In the genomic region with DNA sequence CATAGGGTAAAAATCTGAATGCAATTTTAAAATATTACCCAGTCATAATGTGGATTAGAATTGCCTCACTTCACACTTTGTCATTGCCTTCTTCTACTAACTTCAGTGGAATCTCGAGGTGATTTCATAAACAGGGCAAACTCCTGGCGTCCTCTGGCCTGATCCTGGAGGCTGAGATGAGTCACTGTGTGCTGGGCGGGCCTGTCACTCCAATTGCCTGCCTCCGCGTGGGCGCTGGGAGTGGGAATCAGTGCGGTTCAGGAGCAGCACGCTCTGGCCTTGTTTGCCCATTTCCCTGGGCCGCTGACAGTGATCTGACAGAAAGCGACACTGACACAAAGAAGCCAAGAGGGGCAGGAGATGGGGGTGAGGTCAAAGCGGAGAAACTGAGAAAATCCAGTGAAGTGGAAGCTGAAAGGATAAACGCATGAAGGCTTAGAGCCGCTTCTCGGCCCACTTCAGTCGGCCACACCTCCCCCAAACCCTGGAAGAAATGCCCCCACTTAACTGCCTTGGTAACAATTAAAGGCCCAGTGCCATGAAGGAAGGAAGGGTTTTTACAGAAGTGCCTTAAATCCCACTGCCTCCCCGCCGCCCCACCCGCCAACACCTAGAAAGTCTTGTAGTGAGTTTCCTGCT, we compare ENCODE assay signal across 13 cellular contexts. TPM values are rescaled to one million over a fixed set of nuclear protein-coding genes. Genes with fewer than 3 reads are reported as not detected.
A peak's percentile ranks its signal among the peaks of the same experiment; 100 is the strongest.
DNase-seq lines count a peak whose midpoint lies in the region; ATAC-seq and TF ChIP-seq lines count a peak whose summit lies in the region.
"Had no signal": no experiment of that assay in that cellular context is flagged by ENCODE, and none has a peak within 500 bp of the region (broad histone marks: within the 10 kb centered on the region; RNA-seq: fewer than 3 reads in every experiment).

No MANE protein-coding gene starts in this region.

- H3K9ac ChIP-seq in HCT116 (ENCODE audit: low read length) = peak overlapping the region; percentile 2; the same call in 1 of the 2 replicates

- H3K36me3 ChIP-seq in HCT116 (ENCODE audit: control insufficient read depth in 1 of 2, insufficient read depth in 2 of 2, low read length in 2 of 2) = no peaks in the 10 kb centered on the region
- H3K36me3 ChIP-seq: uterus had no signal

- no peak overlapping the region for H3K27ac ChIP-seq in HCT116 (ENCODE audit: low read depth, low read length)
- H3K27ac ChIP-seq: uterus had no signal

- POLR2A ChIA-PET in HCT116 (lab: Charles Lee) = no interaction called here

- peak overlapping the region; percentile 94 for H2AFZ ChIP-seq in HCT116 (ENCODE audit: low read depth, low read length, poor library complexity, severe bottlenecking)

- no peaks in the 10 kb centered on the region for H3K27me3 ChIP-seq in HCT116 (ENCODE audit: insufficient read depth, low read length)
- H3K27me3 ChIP-seq: uterus had no signal

- TF ChIP-seq CTCF in HCT116 (IDR thresholded peaks at IDR 0.05 in 2 of 3, conservative IDR thresholded peaks at IDR 0.05 in 1 of 3; ENCODE audit: borderline replicate concordance in 1 of 3, insufficient read depth in 1 of 3, low read depth in 2 of 3, low read length in 2 of 3) = no peak
- no peak for TF ChIP-seq CTCF in fibroblast of pulmonary artery (IDR thresholded peaks at IDR 0.05; ENCODE audit: low read length, missing control alignments)

- CTCF ChIA-PET in HCT116 (lab: Charles Lee) = no interaction called here

- no peaks in the 10 kb centered on the region for H4K20me1 ChIP-seq in HCT116 (ENCODE audit: insufficient read depth)

- TF ChIP-seq RAD21 in HCT116 (IDR thresholded peaks at IDR 0.05; ENCODE audit: low read depth) = no peak

- no peaks in the 10 kb centered on the region for H3K9me2 ChIP-seq in HCT116 (ENCODE audit: insufficient read depth)

- H3K79me2 ChIP-seq in HCT116 (ENCODE audit: insufficient read depth, low read length) = no peaks in the 10 kb centered on the region

- no TSS peak for BruUV-seq in HCT116 (replicated peaks; lab: Mats Ljungman, UMichigan)

- H3K4me2 ChIP-seq in HCT116 (ENCODE audit: low read length) = peak overlapping the region; percentile 61

- H3K9me3 ChIP-seq in HCT116 (ENCODE audit: control insufficient read depth in 1 of 2, insufficient read depth in 1 of 2, low read depth in 1 of 2, low read length in 2 of 2) = no peaks in the 10 kb centered on the region
- H3K9me3 ChIP-seq: uterus had no signal

- RAD21 ChIA-PET in HCT116 (lab: Charles Lee; ENCODE audit: low non-redundant PET in 1 of 2, low total read pairs in 2 of 2, uncharacterized antibody in 2 of 2, unreplicated experiment in 2 of 2) = no interaction called here

- peaks cover 7 to 18% of the 10 kb centered on the region in 2 experiments for H3K4me1 ChIP-seq in HCT116 (ENCODE audit: control insufficient read depth in 1 of 2, insufficient read depth in 2 of 2, low read length in 2 of 2)
- H3K4me1 ChIP-seq: uterus had no signal

- intact Hi-C loops in HCT116 (cut with micrococcal nuclease) = no loop called here

- TF ChIP-seq POLR2A in HCT116 (IDR thresholded peaks at IDR 0.05; ENCODE audit: borderline replicate concordance, extremely low read depth, insufficient read depth, insufficient read length) = no peak

- DNase-seq in HCT116 (ENCODE audit: low read depth, low spot score) (peak; percentile 44), SK-N-DZ (ENCODE audit: low spot score) (peak; percentile 18), fibroblast of pulmonary artery (ENCODE audit: low read depth) (peak; percentile 49), skeletal muscle cell (ENCODE audit: low read depth) (peak; percentile 20), mucosa of gallbladder (ENCODE audit: low spot score) (no peak), activated gamma-delta T cell (lab: John Stamatoyannopoulos, UW) (no peak)
- DNase-seq: activated CD4-positive, alpha-beta T cell treated with anti-CD3 and anti-CD28 coated beads for 48 hours; activated effector memory CD4-positive, alpha-beta T cell treated with anti-CD3 and anti-CD28 coated beads, Interleukin-2, amount 50 U/mL, for 16 hours; DND-41; uterus had no signal

- peak; percentile 99 for ATAC-seq in HCT116
- ATAC-seq in GM21786 (IDR thresholded peaks at IDR 0.05; ENCODE audit: unreplicated experiment) = no peak
- ATAC-seq: sciatic nerve had no signal

- H3K4me3 ChIP-seq in HCT116 (replicated peaks in 1 of 2; ENCODE audit: low read depth in 1 of 2, low read length in 2 of 2) (peak overlapping the region in 1 of 2 experiments; percentile 13; a peak in 2 of 4 replicates), fibroblast of pulmonary artery (replicated peaks; ENCODE audit: low read depth, low read length) (no peak overlapping the region), skeletal muscle cell (ENCODE audit: low read depth, low read length) (no peak overlapping the region)
- H3K4me3 ChIP-seq: uterus had no signal

TF ChIP-seq in HCT116, 20 proteins besides CTCF, POLR2A, EP300 and RAD21:
- TF ChIP-seq, protein P1, sequence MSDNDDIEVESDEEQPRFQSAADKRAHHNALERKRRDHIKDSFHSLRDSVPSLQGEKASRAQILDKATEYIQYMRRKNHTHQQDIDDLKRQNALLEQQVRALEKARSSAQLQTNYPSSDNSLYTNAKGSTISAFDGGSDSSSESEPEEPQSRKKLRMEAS (IDR thresholded peaks at IDR 0.05) = peak; percentile 75
- TF ChIP-seq CBX3 (IDR thresholded peaks at IDR 0.05; ENCODE audit: low read depth) (peak; percentile 73), FOSL1 (IDR thresholded peaks at IDR 0.05; ENCODE audit: low read depth) (peak; percentile 68), YY1 (IDR thresholded peaks at IDR 0.05; ENCODE audit: extremely low read depth, insufficient replicate concordance, low read depth, low read length) (no peak), SP1 (IDR thresholded peaks at IDR 0.05; ENCODE audit: low read depth) (peak; percentile 59), TCF7L2 (IDR thresholded peaks at IDR 0.05; ENCODE audit: borderline replicate concordance, extremely low read depth, insufficient read depth, insufficient read length) (no peak), EGR1 (IDR thresholded peaks at IDR 0.05; ENCODE audit: low read depth) (peak; percentile 94), POLR2AphosphoS5 (IDR thresholded peaks at IDR 0.05; ENCODE audit: low read depth, low read length) (peak; percentile 39; the same call in 1 of the 2 replicates), CEBPB (IDR thresholded peaks at IDR 0.05; ENCODE audit: low read depth) (0 out of 2 replicates have a peak, but pooled peaks have one; percentile 30), JUND (IDR thresholded peaks at IDR 0.05) (peak; percentile 70)
- TF ChIP-seq, protein P2, sequence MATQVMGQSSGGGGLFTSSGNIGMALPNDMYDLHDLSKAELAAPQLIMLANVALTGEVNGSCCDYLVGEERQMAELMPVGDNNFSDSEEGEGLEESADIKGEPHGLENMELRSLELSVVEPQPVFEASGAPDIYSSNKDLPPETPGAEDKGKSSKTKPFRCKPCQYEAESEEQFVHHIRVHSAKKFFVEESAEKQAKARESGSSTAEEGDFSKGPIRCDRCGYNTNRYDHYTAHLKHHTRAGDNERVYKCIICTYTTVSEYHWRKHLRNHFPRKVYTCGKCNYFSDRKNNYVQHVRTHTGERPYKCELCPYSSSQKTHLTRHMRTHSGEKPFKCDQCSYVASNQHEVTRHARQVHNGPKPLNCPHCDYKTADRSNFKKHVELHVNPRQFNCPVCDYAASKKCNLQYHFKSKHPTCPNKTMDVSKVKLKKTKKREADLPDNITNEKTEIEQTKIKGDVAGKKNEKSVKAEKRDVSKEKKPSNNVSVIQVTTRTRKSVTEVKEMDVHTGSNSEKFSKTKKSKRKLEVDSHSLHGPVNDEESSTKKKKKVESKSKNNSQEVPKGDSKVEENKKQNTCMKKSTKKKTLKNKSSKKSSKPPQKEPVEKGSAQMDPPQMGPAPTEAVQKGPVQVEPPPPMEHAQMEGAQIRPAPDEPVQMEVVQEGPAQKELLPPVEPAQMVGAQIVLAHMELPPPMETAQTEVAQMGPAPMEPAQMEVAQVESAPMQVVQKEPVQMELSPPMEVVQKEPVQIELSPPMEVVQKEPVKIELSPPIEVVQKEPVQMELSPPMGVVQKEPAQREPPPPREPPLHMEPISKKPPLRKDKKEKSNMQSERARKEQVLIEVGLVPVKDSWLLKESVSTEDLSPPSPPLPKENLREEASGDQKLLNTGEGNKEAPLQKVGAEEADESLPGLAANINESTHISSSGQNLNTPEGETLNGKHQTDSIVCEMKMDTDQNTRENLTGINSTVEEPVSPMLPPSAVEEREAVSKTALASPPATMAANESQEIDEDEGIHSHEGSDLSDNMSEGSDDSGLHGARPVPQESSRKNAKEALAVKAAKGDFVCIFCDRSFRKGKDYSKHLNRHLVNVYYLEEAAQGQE (IDR thresholded peaks at IDR 0.05; ENCODE audit: low read depth) = no peak

RNA-seq across cellular contexts. Expression of a gene that starts 29.8 kb away (rescaled TPM):
- total RNA-seq in HCT116 (2021; ENCODE audit: unreplicated experiment) = not detected
- not detected in 2 replicates for polyA plus RNA-seq in HCT116 (2012)
- polyA plus RNA-seq in SK-N-DZ (2014; cell fraction: cytosol; rRNA removed) = 0.70 and 1.3 TPM in 2 replicates
- polyA plus RNA-seq in SK-N-DZ (2014; cell fraction: nucleus; rRNA removed) = 1.8 and 3.7 TPM in 2 replicates
- total RNA-seq in mucosa of gallbladder = not detected
- total RNA-seq: SK-MEL-5 had no signal

Comparison
In these comparisons a context has a peak if more than half of its experiments do, and no peak if none do; other contexts are left out.
1. DNase-seq: peak in HCT116 (single experiment), SK-N-DZ (single experiment), fibroblast of pulmonary artery (single experiment) and skeletal muscle cell (single experiment); none in mucosa of gallbladder (single experiment) and activated gamma-delta T cell (single experiment).